Comparison of ENCODE assay signal across 11 cellular contexts in genomic region chr10:62916157-62916603, GRCh38.
DNase-seq lines count a peak whose midpoint lies in the region; TF ChIP-seq lines count a peak whose summit lies in the region.
"Had no signal": no experiment of that assay in that cellular context is flagged by ENCODE, and none has a peak within 500 bp of the region (broad histone marks: within the 10 kb centered on the region; RNA-seq: fewer than 3 reads in every experiment).

No MANE protein-coding gene starts in this region.

- 32% methylated on average over 1 of the region's 1 CpG for WGBS in suprapubic skin
- WGBS in esophagus squamous epithelium, 2 donors = 8 to 17% methylated on average over 1 of the region's 1 CpG

- in situ Hi-C loops in Caki2 (cut with HindIII; ENCODE audit: low pct_unique_long_range_greater_than_20kb, low sequenced_read_pairs) = no loop called here

- no peak for TF ChIP-seq POLR2A in suprapubic skin (IDR thresholded peaks at IDR 0.05)
- no peak for TF ChIP-seq POLR2A in esophagus squamous epithelium (IDR thresholded peaks at IDR 0.05)

- H3K27me3 ChIP-seq in suprapubic skin (no peaks in the 10 kb centered on the region), esophagus squamous epithelium (no peaks in the 10 kb centered on the region)

- H3K27ac ChIP-seq in epithelial cell of prostate (peak overlapping the region; percentile 80), suprapubic skin (no peak overlapping the region), esophagus squamous epithelium (peak overlapping the region in 1 of 4 donors; percentile 3)
- H3K27ac ChIP-seq: SK-N-MC had no signal

- peaks cover 10% of the 10 kb centered on the region for H3K4me1 ChIP-seq in suprapubic skin
- peaks cover 0 to 19% (median 6%) of the 10 kb centered on the region in 3 donors for H3K4me1 ChIP-seq in esophagus squamous epithelium

- DNase-seq in Caki2 (ENCODE audit: low read depth) (peak; percentile 58), NCI-H460 (ENCODE audit: extremely low read depth, low read depth) (peak; percentile 19), epithelial cell of prostate (ENCODE audit: low read depth, low spot score) (peak; percentile 78), myocyte (ENCODE audit: low read depth) (peak; percentile 21), DMS79 (lab: John Stamatoyannopoulos, UW) (no peak), DMS 273 treated with DMSO at 0.1 percent for 48 hours (lab: John Stamatoyannopoulos, UW) (no peak), suprapubic skin (ENCODE audit: low spot score in 2 of 2) (no peak), esophagus squamous epithelium (lab: John Stamatoyannopoulos, UW) (no peak)
- DNase-seq: activated CD4-positive, alpha-beta T cell treated with anti-CD3 and anti-CD28 coated beads, Interleukin-2, amount 50 U/mL, for 48 hours; activated naive CD4-positive, alpha-beta T cell treated with anti-CD3 and anti-CD28 coated beads, Interleukin-2, amount 10 ng/mL, durations not matched to agents 7 days and 5 days had no signal

- H3K4me3 ChIP-seq in suprapubic skin = no peak overlapping the region
- H3K4me3 ChIP-seq in esophagus squamous epithelium = no peak overlapping the region
- H3K4me3 ChIP-seq: SK-N-MC had no signal

- intact Hi-C loops in esophagus squamous epithelium (cut with DNase I) = no loop called here

- H3K9me3 ChIP-seq in suprapubic skin = no peaks in the 10 kb centered on the region
- H3K9me3 ChIP-seq in esophagus squamous epithelium = no peaks in the 10 kb centered on the region

- TF ChIP-seq CTCF in suprapubic skin (IDR thresholded peaks at IDR 0.05) = no peak
- no peak for TF ChIP-seq CTCF in esophagus squamous epithelium (IDR thresholded peaks at IDR 0.05)

- H3K36me3 ChIP-seq in suprapubic skin = no peaks in the 10 kb centered on the region
- H3K36me3 ChIP-seq in esophagus squamous epithelium = no peaks in the 10 kb centered on the region

- no peak for TF ChIP-seq EP300 in suprapubic skin (IDR thresholded peaks at IDR 0.05)

Comparison
In these comparisons a context has a peak if more than half of its experiments do, and no peak if none do; other contexts are left out.
1. DNase-seq: peak in Caki2 (single experiment), NCI-H460 (single experiment), epithelial cell of prostate (single experiment) and myocyte (single experiment); none in DMS79 (single experiment), DMS 273 treated with DMSO at 0.1 percent for 48 hours (single experiment), suprapubic skin (0 of 2) and esophagus squamous epithelium (single experiment).